In the genomic region with DNA sequence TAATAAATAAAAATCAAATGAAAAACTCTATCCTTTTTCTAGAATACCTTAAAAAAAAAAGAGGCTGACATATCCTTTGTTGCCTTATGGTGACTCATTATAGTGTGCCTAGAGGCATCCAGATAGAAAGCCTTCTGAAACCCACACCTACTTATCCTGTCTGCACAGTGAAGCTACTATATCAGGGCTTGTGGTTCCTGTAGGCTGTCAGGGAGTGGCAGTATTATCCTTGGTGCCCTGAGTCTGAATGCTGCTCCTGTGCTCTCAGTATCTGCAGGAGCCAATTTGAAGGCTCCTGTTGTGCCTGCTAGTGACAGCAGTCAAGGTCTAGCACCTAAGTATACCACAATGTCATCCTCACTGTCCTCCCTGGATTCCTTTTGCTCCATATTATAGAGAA, we compare ENCODE assay signal across 9 cellular contexts.
DNase-seq lines count a peak whose midpoint lies in the region; ATAC-seq and TF ChIP-seq lines count a peak whose summit lies in the region.
"Had no signal": no experiment of that assay in that cellular context is flagged by ENCODE, and none has a peak within 500 bp of the region (broad histone marks: within the 10 kb centered on the region; RNA-seq: fewer than 3 reads in every experiment).

No MANE protein-coding gene starts in this region.

- H3K9me3 ChIP-seq in osteoblast (ENCODE audit: low read depth, low read length) (no peaks in the 10 kb centered on the region), BE2C (no peaks in the 10 kb centered on the region; the same call in 1 of the 2 replicates)

- DNase-seq in ELF-1 (ENCODE audit: low read depth, low spot score) (peak; percentile 19), erythroblast (lab: John Stamatoyannopoulos, UW) (peak; percentile 50 to 61), omental fat pad (ENCODE audit: low spot score) (no peak), osteoblast (ENCODE audit: insufficient read length, low spot score, missing footprints) (no peak), BE2C (no peak)
- DNase-seq: stimulated activated CD4-positive, alpha-beta T cell treated with anti-CD3 and anti-CD28 coated beads, Interleukin-1b, Interleukin-23, amount 100 ng/mL, for 48 hours had no signal

- H4K20me1 ChIP-seq in osteoblast (ENCODE audit: insufficient read depth, low read length), result no peaks in the 10 kb centered on the region

- H3K27ac ChIP-seq in osteoblast (ENCODE audit: low read depth, low read length), result no peak overlapping the region

- no peak for TF ChIP-seq POLR2A in erythroblast (IDR thresholded peaks at IDR 0.05; ENCODE audit: low read length)

- TF ChIP-seq RAD21 in Ishikawa (IDR thresholded peaks at IDR 0.05; ENCODE audit: low read depth), result peak; percentile 32

- TF ChIP-seq CTCF in omental fat pad (IDR thresholded peaks at IDR 0.05) (no peak), osteoblast (IDR thresholded peaks at IDR 0.05; ENCODE audit: extremely low read depth, low read depth, low read length) (no peak), BE2C (IDR thresholded peaks at IDR 0.05; ENCODE audit: low read depth, low read length) (no peak)

- H3K4me3 ChIP-seq in osteoblast (ENCODE audit: insufficient read depth, low read length) (no peak overlapping the region), BE2C (ENCODE audit: low read depth, low read length) (no peak overlapping the region)

- ATAC-seq in GM21717 (IDR thresholded peaks at IDR 0.05; ENCODE audit: unreplicated experiment), result peak; percentile 65
- no peak for ATAC-seq in omental fat pad (ENCODE audit: low FRiP score)
- ATAC-seq in HG02623 (IDR thresholded peaks at IDR 0.05; ENCODE audit: unreplicated experiment), result no peak

- H3K79me2 ChIP-seq in osteoblast (ENCODE audit: insufficient read depth, low read length), result no peaks in the 10 kb centered on the region

- H3K4me1 ChIP-seq in osteoblast (ENCODE audit: insufficient read depth, low read length) (no peaks in the 10 kb centered on the region), BE2C (no peaks in the 10 kb centered on the region)

- no peak for TF ChIP-seq EP300 in Ishikawa (IDR thresholded peaks at IDR 0.05; ENCODE audit: borderline replicate concordance)

- H3K27me3 ChIP-seq in osteoblast (ENCODE audit: insufficient read depth, low read length) (no peaks in the 10 kb centered on the region), BE2C (0 out of 2 replicates have a peak, but pooled peaks cover 3% of the 10 kb centered on the region)

- no peak overlapping the region for H3K4me2 ChIP-seq in osteoblast (ENCODE audit: insufficient read depth, low read length)

- H2AFZ ChIP-seq in osteoblast (ENCODE audit: low read length), result no peak overlapping the region

- no peaks in the 10 kb centered on the region for H3K36me3 ChIP-seq in osteoblast (ENCODE audit: insufficient read depth, low read length)
- no peaks in the 10 kb centered on the region for H3K36me3 ChIP-seq in BE2C

TF ChIP-seq in Ishikawa, 13 proteins besides CTCF, POLR2A, EP300 and RAD21:
- TF ChIP-seq YY1 (IDR thresholded peaks at IDR 0.05; ENCODE audit: low read depth) (no peak), TEAD4 (IDR thresholded peaks at IDR 0.05) (no peak), TAF1 (IDR thresholded peaks at IDR 0.05; ENCODE audit: low read depth) (no peak), TCF12 (IDR thresholded peaks at IDR 0.05; ENCODE audit: low read depth) (no peak)
- TF ChIP-seq, protein P1, sequence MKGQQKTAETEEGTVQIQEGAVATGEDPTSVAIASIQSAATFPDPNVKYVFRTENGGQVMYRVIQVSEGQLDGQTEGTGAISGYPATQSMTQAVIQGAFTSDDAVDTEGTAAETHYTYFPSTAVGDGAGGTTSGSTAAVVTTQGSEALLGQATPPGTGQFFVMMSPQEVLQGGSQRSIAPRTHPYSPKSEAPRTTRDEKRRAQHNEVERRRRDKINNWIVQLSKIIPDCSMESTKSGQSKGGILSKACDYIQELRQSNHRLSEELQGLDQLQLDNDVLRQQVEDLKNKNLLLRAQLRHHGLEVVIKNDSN (IDR thresholded peaks at IDR 0.05), result no peak
- TF ChIP-seq, protein P2, sequence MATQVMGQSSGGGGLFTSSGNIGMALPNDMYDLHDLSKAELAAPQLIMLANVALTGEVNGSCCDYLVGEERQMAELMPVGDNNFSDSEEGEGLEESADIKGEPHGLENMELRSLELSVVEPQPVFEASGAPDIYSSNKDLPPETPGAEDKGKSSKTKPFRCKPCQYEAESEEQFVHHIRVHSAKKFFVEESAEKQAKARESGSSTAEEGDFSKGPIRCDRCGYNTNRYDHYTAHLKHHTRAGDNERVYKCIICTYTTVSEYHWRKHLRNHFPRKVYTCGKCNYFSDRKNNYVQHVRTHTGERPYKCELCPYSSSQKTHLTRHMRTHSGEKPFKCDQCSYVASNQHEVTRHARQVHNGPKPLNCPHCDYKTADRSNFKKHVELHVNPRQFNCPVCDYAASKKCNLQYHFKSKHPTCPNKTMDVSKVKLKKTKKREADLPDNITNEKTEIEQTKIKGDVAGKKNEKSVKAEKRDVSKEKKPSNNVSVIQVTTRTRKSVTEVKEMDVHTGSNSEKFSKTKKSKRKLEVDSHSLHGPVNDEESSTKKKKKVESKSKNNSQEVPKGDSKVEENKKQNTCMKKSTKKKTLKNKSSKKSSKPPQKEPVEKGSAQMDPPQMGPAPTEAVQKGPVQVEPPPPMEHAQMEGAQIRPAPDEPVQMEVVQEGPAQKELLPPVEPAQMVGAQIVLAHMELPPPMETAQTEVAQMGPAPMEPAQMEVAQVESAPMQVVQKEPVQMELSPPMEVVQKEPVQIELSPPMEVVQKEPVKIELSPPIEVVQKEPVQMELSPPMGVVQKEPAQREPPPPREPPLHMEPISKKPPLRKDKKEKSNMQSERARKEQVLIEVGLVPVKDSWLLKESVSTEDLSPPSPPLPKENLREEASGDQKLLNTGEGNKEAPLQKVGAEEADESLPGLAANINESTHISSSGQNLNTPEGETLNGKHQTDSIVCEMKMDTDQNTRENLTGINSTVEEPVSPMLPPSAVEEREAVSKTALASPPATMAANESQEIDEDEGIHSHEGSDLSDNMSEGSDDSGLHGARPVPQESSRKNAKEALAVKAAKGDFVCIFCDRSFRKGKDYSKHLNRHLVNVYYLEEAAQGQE (IDR thresholded peaks at IDR 0.05; ENCODE audit: low read depth), result no peak

Comparison
In these comparisons a context has a peak if more than half of its experiments do, and no peak if none do; other contexts are left out.
1. DNase-seq: peak in ELF-1 (single experiment) and erythroblast (2 of 2); none in omental fat pad (single experiment), osteoblast (single experiment) and BE2C (single experiment).